8 cellular contexts compared by ENCODE assay signal in the genomic region with DNA sequence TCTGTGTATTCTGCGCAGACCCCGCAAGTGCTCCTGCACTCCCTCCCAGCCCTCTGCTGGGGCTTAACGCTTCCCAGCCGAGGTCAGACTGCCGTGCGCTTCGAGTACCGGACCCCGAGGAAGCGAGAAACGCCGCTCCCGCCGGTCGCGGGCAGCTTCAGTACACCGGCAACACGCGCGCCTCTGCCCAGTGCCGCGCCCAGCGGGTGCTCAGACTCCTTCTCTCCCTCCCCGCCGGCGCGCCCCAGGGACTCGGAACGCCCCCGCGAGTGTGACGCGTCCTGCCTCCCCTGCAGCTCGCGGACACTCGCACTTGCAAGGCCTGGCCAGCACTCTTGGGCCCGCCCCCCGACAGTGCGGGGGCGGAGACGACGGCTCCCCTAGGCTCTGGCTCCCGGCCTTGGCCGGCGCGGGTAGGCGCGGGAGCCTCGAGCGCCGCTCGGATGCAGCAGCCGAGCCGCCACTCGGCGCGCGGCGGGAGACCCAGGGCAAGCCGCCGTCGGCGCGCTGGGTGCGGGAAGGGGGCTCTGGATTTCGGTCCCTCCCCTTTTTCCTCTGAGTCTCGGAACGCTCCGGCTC. TPM values are rescaled to one million over a fixed set of nuclear protein-coding genes. Genes with fewer than 3 reads are reported as not detected.
DNase-seq lines count a peak whose midpoint lies in the region; ATAC-seq and TF ChIP-seq lines count a peak whose summit lies in the region.

A gene with protein sequence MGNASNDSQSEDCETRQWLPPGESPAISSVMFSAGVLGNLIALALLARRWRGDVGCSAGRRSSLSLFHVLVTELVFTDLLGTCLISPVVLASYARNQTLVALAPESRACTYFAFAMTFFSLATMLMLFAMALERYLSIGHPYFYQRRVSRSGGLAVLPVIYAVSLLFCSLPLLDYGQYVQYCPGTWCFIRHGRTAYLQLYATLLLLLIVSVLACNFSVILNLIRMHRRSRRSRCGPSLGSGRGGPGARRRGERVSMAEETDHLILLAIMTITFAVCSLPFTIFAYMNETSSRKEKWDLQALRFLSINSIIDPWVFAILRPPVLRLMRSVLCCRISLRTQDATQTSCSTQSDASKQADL (plus strand): TSS at position 410 of the 579 bp plus-strand sequence. CDS start 237 bp downstream, outside the sequence.

- H3K27me3 Mint-ChIP-seq in activated naive CD8-positive, alpha-beta T cell treated with anti-CD3 and anti-CD28 coated beads for 36 hours, result peaks cover 18% of the 10 kb centered on the region

- peak within 1 kb of the TSS; percentile 29 to 74 (median 57) for H3K4me3 ChIP-seq in heart right ventricle
- H3K4me3 ChIP-seq in urinary bladder (ENCODE audit: low read depth, low read length), result peak within 1 kb of the TSS; percentile 55

- intact Hi-C loops in heart right ventricle (cut with DNase I), result loop anchor here in 1 of 10 donors (10.0 kb wide), 1 partner anchor 91 kb away; no protein-coding TSS in a partner anchor

- no peaks in the 10 kb centered on the region for H3K9me3 ChIP-seq in heart right ventricle

- WGBS in heart right ventricle, 2 donors, result 1% methylated on average over 65 to 69 of the region's 69 CpGs
- WGBS in urinary bladder, result under 1% methylated on average over 69 of the region's 69 CpGs

- peak within 1 kb of the TSS; percentile 93 for H3K27ac Mint-ChIP-seq in activated naive CD8-positive, alpha-beta T cell treated with anti-CD3 and anti-CD28 coated beads for 36 hours

- DNase-seq in activated naive CD8-positive, alpha-beta T cell treated with anti-CD3 and anti-CD28 coated beads for 36 hours, result peak; percentile 85
- DNase-seq in heart right ventricle (peak; percentile 79 to 87), putamen (ENCODE audit: low spot score) (peak; percentile 4)

- H3K27me3 ChIP-seq in heart right ventricle, result peaks cover 0 to 54% (median 39%) of the 10 kb centered on the region in 7 donors

- peaks cover 33% of the 10 kb centered on the region for H3K36me3 Mint-ChIP-seq in activated naive CD8-positive, alpha-beta T cell treated with anti-CD3 and anti-CD28 coated beads for 36 hours

- peaks cover 2 to 85% (median 15%) of the 10 kb centered on the region in 9 donors for H3K4me1 ChIP-seq in heart right ventricle
- H3K4me1 ChIP-seq in urinary bladder (ENCODE audit: insufficient read depth), result no peaks in the 10 kb centered on the region

- no peaks in the 10 kb centered on the region for H3K9me3 Mint-ChIP-seq in activated naive CD8-positive, alpha-beta T cell treated with anti-CD3 and anti-CD28 coated beads for 36 hours

- peak; percentile 36 for ATAC-seq in GM18861 (IDR thresholded peaks at IDR 0.05; ENCODE audit: unreplicated experiment)
- peak; percentile 39 for ATAC-seq in HG03442 (IDR thresholded peaks at IDR 0.05; ENCODE audit: unreplicated experiment)
- peak; percentile 87 for ATAC-seq in SK-N-SH treated with all-trans-retinoic acid at 6 μM for 48 hours
- peak; percentile 88 to 94 (median 91) for ATAC-seq in heart right ventricle

- H3K27ac ChIP-seq in 22Rv1 (no peak within 1 kb of the TSS), heart right ventricle (peak within 1 kb of the TSS in 5 of 10 donors; percentile 21 to 92 (median 32)), urinary bladder (ENCODE audit: low read depth) (peak within 1 kb of the TSS; percentile 15)

- H3K36me3 ChIP-seq in heart right ventricle, result no peaks in the 10 kb centered on the region
- H3K36me3 ChIP-seq in urinary bladder (ENCODE audit: insufficient read depth), result no peaks in the 10 kb centered on the region

- peaks cover 61% of the 10 kb centered on the region for H3K4me1 Mint-ChIP-seq in activated naive CD8-positive, alpha-beta T cell treated with anti-CD3 and anti-CD28 coated beads for 36 hours

- peak within 1 kb of the TSS; percentile 98 for H3K4me3 Mint-ChIP-seq in activated naive CD8-positive, alpha-beta T cell treated with anti-CD3 and anti-CD28 coated beads for 36 hours

- TF ChIP-seq CTCF in 22Rv1 (IDR thresholded peaks at IDR 0.05), result peak; percentile 13; the same call in 1 of the 2 replicates
- TF ChIP-seq CTCF in heart right ventricle (IDR thresholded peaks at IDR 0.05), result no peak

TF ChIP-seq in SK-N-SH treated with all-trans-retinoic acid at 6 μM for 48 hours, 23 proteins besides CTCF, POLR2A, EP300 and RAD21:
- TF ChIP-seq ZNF70 (CRISPR knock-in tag; IDR thresholded peaks at IDR 0.05) (no peak), ARNTL (CRISPR knock-in tag; IDR thresholded peaks at IDR 0.05; ENCODE audit: borderline replicate concordance, low read depth) (no peak)
- TF ChIP-seq, protein P1, sequence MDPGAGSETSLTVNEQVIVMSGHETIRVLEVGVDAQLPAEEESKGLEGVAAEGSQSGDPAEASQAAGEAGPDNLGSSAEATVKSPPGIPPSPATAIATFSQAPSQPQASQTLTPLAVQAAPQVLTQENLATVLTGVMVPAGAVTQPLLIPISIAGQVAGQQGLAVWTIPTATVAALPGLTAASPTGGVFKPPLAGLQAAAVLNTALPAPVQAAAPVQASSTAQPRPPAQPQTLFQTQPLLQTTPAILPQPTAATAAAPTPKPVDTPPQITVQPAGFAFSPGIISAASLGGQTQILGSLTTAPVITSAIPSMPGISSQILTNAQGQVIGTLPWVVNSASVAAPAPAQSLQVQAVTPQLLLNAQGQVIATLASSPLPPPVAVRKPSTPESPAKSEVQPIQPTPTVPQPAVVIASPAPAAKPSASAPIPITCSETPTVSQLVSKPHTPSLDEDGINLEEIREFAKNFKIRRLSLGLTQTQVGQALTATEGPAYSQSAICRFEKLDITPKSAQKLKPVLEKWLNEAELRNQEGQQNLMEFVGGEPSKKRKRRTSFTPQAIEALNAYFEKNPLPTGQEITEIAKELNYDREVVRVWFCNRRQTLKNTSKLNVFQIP (CRISPR knock-in tag; IDR thresholded peaks at IDR 0.05; ENCODE audit: borderline replicate concordance, low read depth), result no peak
- TF ChIP-seq, protein P2, sequence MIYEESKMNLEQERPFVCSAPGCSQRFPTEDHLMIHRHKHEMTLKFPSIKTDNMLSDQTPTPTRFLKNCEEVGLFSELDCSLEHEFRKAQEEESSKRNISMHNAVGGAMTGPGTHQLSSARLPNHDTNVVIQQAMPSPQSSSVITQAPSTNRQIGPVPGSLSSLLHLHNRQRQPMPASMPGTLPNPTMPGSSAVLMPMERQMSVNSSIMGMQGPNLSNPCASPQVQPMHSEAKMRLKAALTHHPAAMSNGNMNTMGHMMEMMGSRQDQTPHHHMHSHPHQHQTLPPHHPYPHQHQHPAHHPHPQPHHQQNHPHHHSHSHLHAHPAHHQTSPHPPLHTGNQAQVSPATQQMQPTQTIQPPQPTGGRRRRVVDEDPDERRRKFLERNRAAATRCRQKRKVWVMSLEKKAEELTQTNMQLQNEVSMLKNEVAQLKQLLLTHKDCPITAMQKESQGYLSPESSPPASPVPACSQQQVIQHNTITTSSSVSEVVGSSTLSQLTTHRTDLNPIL (CRISPR knock-in tag; IDR thresholded peaks at IDR 0.05; ENCODE audit: low read depth), result no peak
- TF ChIP-seq, protein P3, sequence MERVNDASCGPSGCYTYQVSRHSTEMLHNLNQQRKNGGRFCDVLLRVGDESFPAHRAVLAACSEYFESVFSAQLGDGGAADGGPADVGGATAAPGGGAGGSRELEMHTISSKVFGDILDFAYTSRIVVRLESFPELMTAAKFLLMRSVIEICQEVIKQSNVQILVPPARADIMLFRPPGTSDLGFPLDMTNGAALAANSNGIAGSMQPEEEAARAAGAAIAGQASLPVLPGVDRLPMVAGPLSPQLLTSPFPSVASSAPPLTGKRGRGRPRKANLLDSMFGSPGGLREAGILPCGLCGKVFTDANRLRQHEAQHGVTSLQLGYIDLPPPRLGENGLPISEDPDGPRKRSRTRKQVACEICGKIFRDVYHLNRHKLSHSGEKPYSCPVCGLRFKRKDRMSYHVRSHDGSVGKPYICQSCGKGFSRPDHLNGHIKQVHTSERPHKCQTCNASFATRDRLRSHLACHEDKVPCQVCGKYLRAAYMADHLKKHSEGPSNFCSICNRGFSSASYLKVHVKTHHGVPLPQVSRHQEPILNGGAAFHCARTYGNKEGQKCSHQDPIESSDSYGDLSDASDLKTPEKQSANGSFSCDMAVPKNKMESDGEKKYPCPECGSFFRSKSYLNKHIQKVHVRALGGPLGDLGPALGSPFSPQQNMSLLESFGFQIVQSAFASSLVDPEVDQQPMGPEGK (CRISPR knock-in tag; IDR thresholded peaks at IDR 0.05; ENCODE audit: borderline replicate concordance), result 0 out of 2 replicates have a peak, but pooled peaks have one; percentile 31

RNA-seq across cellular contexts. Expression of the gene that starts here (rescaled TPM):
- total RNA-seq in activated naive CD8-positive, alpha-beta T cell treated with anti-CD3 and anti-CD28 coated beads for 36 hours, result 10 to 100 TPM; 20.8 to 23.3 TPM
- 1 to 10 TPM in 3 of 10 donors, under 1 TPM in 7; 0.11 to 2.4 (median 0.33) TPM for total RNA-seq in heart right ventricle
- polyA plus RNA-seq in heart right ventricle, result under 1 TPM; 0.22 to 0.65 TPM
- total RNA-seq in urinary bladder, result 4.8 TPM
- 6.1 TPM for polyA plus RNA-seq in urinary bladder

Comparison
In these comparisons a context has a peak if more than half of its experiments do, and no peak if none do; other contexts are left out.
1. ATAC-seq: peak in every context shown above with its lines; median percentile 91 in heart right ventricle; 87 in SK-N-SH treated with all-trans-retinoic acid at 6 μM for 48 hours; 39 in HG03442; 36 in GM18861.
2. DNase-seq: peak in every context shown above with its lines; median percentile 85 in activated naive CD8-positive, alpha-beta T cell treated with anti-CD3 and anti-CD28 coated beads for 36 hours; 83 in heart right ventricle; 4 in putamen.